Comparison of ENCODE assay signal across 19 cellular contexts in genomic region chr1:10903826-10904225, GRCh38.
DNase-seq lines count a peak whose midpoint lies in the region; ATAC-seq lines count a peak whose summit lies in the region.
"Had no signal": no experiment of that assay in that cellular context is flagged by ENCODE, and none has a peak within 500 bp of the region (broad histone marks: within the 10 kb centered on the region; RNA-seq: fewer than 3 reads in every experiment).

No MANE protein-coding gene starts in this region.

- H2BK5ac ChIP-seq in neuronal stem cell (ENCODE audit: low read length): peak overlapping the region; percentile 3

- H2BK15ac ChIP-seq in neuronal stem cell (ENCODE audit: low read length): peak overlapping the region; percentile 46

- no peak overlapping the region for H3K4me2 ChIP-seq in neuronal stem cell (ENCODE audit: insufficient read depth, low read length, poor library complexity, severe bottlenecking)

- H2BK120ac ChIP-seq in neuronal stem cell (ENCODE audit: low read depth, low read length): no peak overlapping the region

- peaks cover 1% of the 10 kb centered on the region for H3K27me3 Mint-ChIP-seq in activated CD4-positive, alpha-beta T cell treated with anti-CD3 and anti-CD28 coated beads for 36 hours
- H3K27me3 Mint-ChIP-seq in CD4-positive, CD25-positive, alpha-beta regulatory T cell: peaks cover 15% of the 10 kb centered on the region
- peaks cover 17% of the 10 kb centered on the region for H3K27me3 Mint-ChIP-seq in T-helper 17 cell

- no peak overlapping the region for H4K8ac ChIP-seq in neuronal stem cell (ENCODE audit: low read depth, low read length)

- no peaks in the 10 kb centered on the region for H3K9me3 Mint-ChIP-seq in activated CD4-positive, alpha-beta T cell treated with anti-CD3 and anti-CD28 coated beads for 36 hours (ENCODE audit: low read depth)
- H3K9me3 Mint-ChIP-seq in CD4-positive, CD25-positive, alpha-beta regulatory T cell: no peaks in the 10 kb centered on the region
- H3K9me3 Mint-ChIP-seq: CD14-positive monocyte, endodermal cell had no signal

- H3K36me3 ChIP-seq in CD4-positive, CD25-positive, alpha-beta regulatory T cell (ENCODE audit: control insufficient read depth, insufficient read depth, low read length): no peaks in the 10 kb centered on the region
- H3K36me3 ChIP-seq in neuronal stem cell (replicated peaks in 1 of 2; ENCODE audit: control insufficient read depth in 2 of 2, insufficient read depth in 2 of 2, low read length in 2 of 2): no peaks in the 10 kb centered on the region
- H3K36me3 ChIP-seq: transverse colon had no signal

- peak overlapping the region; percentile 85 for H2AK5ac ChIP-seq in neuronal stem cell (ENCODE audit: low read depth, low read length)

- H3K4ac ChIP-seq in neuronal stem cell (ENCODE audit: low read length): no peak overlapping the region

- H3K36me3 Mint-ChIP-seq in activated CD4-positive, alpha-beta T cell treated with anti-CD3 and anti-CD28 coated beads for 36 hours (ENCODE audit: low read depth): no peaks in the 10 kb centered on the region
- H3K36me3 Mint-ChIP-seq in CD4-positive, CD25-positive, alpha-beta regulatory T cell: no peaks in the 10 kb centered on the region
- no peaks in the 10 kb centered on the region for H3K36me3 Mint-ChIP-seq in T-helper 17 cell (ENCODE audit: low read depth)
- H3K36me3 Mint-ChIP-seq: CD14-positive monocyte had no signal

- peak overlapping the region; percentile 55 for H3K9ac ChIP-seq in neuronal stem cell (ENCODE audit: low read depth, low read length, poor library complexity)
- H3K9ac ChIP-seq: parathyroid adenoma had no signal

- H2BK12ac ChIP-seq in neuronal stem cell (ENCODE audit: low read length): no peak overlapping the region

- intact Hi-C loops in activated CD4-positive, alpha-beta T cell treated with anti-CD3 and anti-CD28 coated beads for 36 hours (cut with DNase I, micrococcal nuclease): loop anchor here in 1 of 2 experiments (5.0 kb wide), 1 partner anchor 38 kb away; no protein-coding TSS in a partner anchor

- WGBS in neuronal stem cell (ENCODE audit: extremely low coverage in 2 of 2, insufficient read length in 2 of 2, insufficient replicate concordance in 1 of 2), 2 donors: no CpG with 5 or more reads among the region's 9 CpGs

- H3K23ac ChIP-seq in neuronal stem cell (ENCODE audit: low read depth, low read length, poor library complexity): no peak overlapping the region

- no peak overlapping the region for H4K91ac ChIP-seq in neuronal stem cell (ENCODE audit: low read depth, low read length, poor library complexity)

- no peak overlapping the region for H3K4me3 Mint-ChIP-seq in activated CD4-positive, alpha-beta T cell treated with anti-CD3 and anti-CD28 coated beads for 36 hours
- H3K4me3 Mint-ChIP-seq in CD4-positive, CD25-positive, alpha-beta regulatory T cell: no peak overlapping the region
- peak overlapping the region; percentile 12 for H3K4me3 Mint-ChIP-seq in T-helper 17 cell
- H3K4me3 Mint-ChIP-seq: endodermal cell had no signal

- DNase-seq in activated CD4-positive, alpha-beta T cell treated with anti-CD3 and anti-CD28 coated beads for 36 hours: peak; percentile 42
- DNase-seq in activated CD4-positive, alpha-beta T cell treated with anti-CD3 and anti-CD28 coated beads for 4 hours: no peak
- DNase-seq in CD4-positive, CD25-positive, alpha-beta regulatory T cell: peak in 2 of 3 donors; percentile 18 to 21
- DNase-seq in T-helper 17 cell (no peak), neuronal stem cell (ENCODE audit: low spot score) (no peak), T1000 (lab: John Stamatoyannopoulos, UW) (no peak)
- DNase-seq: central memory CD4-positive, alpha-beta T cell; endodermal cell; KBM-7; NCI-H1092 treated with DMSO at 0.1 percent for 48 hours; NCI-H2107; NCI-H774; SW 1271; transverse colon had no signal

- peak overlapping the region; percentile 50 for H3K18ac ChIP-seq in neuronal stem cell (ENCODE audit: low read length)

- ATAC-seq in activated CD4-positive, alpha-beta T cell treated with anti-CD3 and anti-CD28 coated beads for 36 hours: peak; percentile 74
- ATAC-seq in CD4-positive, CD25-positive, alpha-beta regulatory T cell (ENCODE audit: low read depth in 2 of 2): peak; percentile 48 to 60
- ATAC-seq in T-helper 17 cell (peak; percentile 46), HG02642 (IDR thresholded peaks at IDR 0.05; ENCODE audit: poor library complexity, unreplicated experiment) (no peak), GM21737 (IDR thresholded peaks at IDR 0.05; ENCODE audit: unreplicated experiment) (no peak)
- ATAC-seq: left lobe of liver had no signal

- H2AFZ ChIP-seq in neuronal stem cell (ENCODE audit: low read length): no peak overlapping the region
- H2AFZ ChIP-seq: parathyroid adenoma had no signal

- no peaks in the 10 kb centered on the region for H3K27me3 ChIP-seq in CD4-positive, CD25-positive, alpha-beta regulatory T cell (ENCODE audit: control insufficient read depth, insufficient read depth, low read length)
- peaks cover 0 to 82% (median 0%) of the 10 kb centered on the region in 3 experiments for H3K27me3 ChIP-seq in neuronal stem cell (ENCODE audit: control insufficient read depth in 3 of 3, insufficient read depth in 3 of 3, low read depth in 1 of 3, low read length in 3 of 3)

- peaks cover 20% of the 10 kb centered on the region for H3K4me1 Mint-ChIP-seq in activated CD4-positive, alpha-beta T cell treated with anti-CD3 and anti-CD28 coated beads for 36 hours
- peaks cover 0 to 31% (median 2%) of the 10 kb centered on the region in 4 donors for H3K4me1 Mint-ChIP-seq in CD4-positive, CD25-positive, alpha-beta regulatory T cell
- peaks cover 14% of the 10 kb centered on the region for H3K4me1 Mint-ChIP-seq in T-helper 17 cell

- H3K27ac Mint-ChIP-seq in activated CD4-positive, alpha-beta T cell treated with anti-CD3 and anti-CD28 coated beads for 36 hours: no peak overlapping the region
- H3K27ac Mint-ChIP-seq in CD4-positive, CD25-positive, alpha-beta regulatory T cell: peak overlapping the region in 1 of 3 donors; percentile 77
- H3K27ac Mint-ChIP-seq in T-helper 17 cell: peak overlapping the region; percentile 77
- H3K27ac Mint-ChIP-seq: endodermal cell had no signal

- H3K14ac ChIP-seq in neuronal stem cell (ENCODE audit: low read length): no peak overlapping the region

- peaks cover 19% of the 10 kb centered on the region for H3K4me1 ChIP-seq in CD4-positive, CD25-positive, alpha-beta regulatory T cell (ENCODE audit: control insufficient read depth, insufficient read depth, low read length, poor library complexity, severe bottlenecking)
- H3K4me1 ChIP-seq in neuronal stem cell (ENCODE audit: control insufficient read depth in 2 of 2, insufficient read depth in 1 of 2, low read depth in 1 of 2, low read length in 2 of 2): peaks cover 23 to 25% of the 10 kb centered on the region in 2 donors
- H3K4me1 ChIP-seq: parathyroid adenoma had no signal

- H3K9me3 ChIP-seq in CD4-positive, CD25-positive, alpha-beta regulatory T cell (ENCODE audit: control insufficient read depth in 2 of 2, low read length in 2 of 2): no peaks in the 10 kb centered on the region
- H3K9me3 ChIP-seq in T-helper 17 cell (ENCODE audit: control insufficient read depth, low read length, poor library complexity, severe bottlenecking): no peaks in the 10 kb centered on the region
- no peaks in the 10 kb centered on the region for H3K9me3 ChIP-seq in neuronal stem cell (replicated peaks in 1 of 2; ENCODE audit: control insufficient read depth in 2 of 2, insufficient read depth in 1 of 2, low read depth in 1 of 2, low read length in 2 of 2)
- H3K9me3 ChIP-seq: transverse colon had no signal

- CTCF ChIA-PET in activated CD4-positive, alpha-beta T cell treated with anti-CD3 and anti-CD28 coated beads for 36 hours (lab: Charles Lee): interaction anchor here (0.6 kb wide), 1 partner anchor 24 kb away, joined by 3 read pairs; no protein-coding TSS in a partner anchor

- no peaks in the 10 kb centered on the region for H3K79me1 ChIP-seq in neuronal stem cell (ENCODE audit: low read depth, low read length)

- no peak overlapping the region for H3K4me3 ChIP-seq in CD4-positive, CD25-positive, alpha-beta regulatory T cell (ENCODE audit: low read depth, low read length)
- H3K4me3 ChIP-seq in neuronal stem cell (ENCODE audit: low read length in 2 of 2): no peak overlapping the region
- H3K4me3 ChIP-seq: transverse colon had no signal

- POLR2A ChIA-PET in activated CD4-positive, alpha-beta T cell treated with anti-CD3 and anti-CD28 coated beads for 36 hours (lab: Charles Lee): no interaction called here

- H3K27ac ChIP-seq in CD4-positive, CD25-positive, alpha-beta regulatory T cell (ENCODE audit: insufficient read depth, low read length, poor library complexity, severe bottlenecking): no peak overlapping the region
- H3K27ac ChIP-seq in neuronal stem cell (replicated peaks; ENCODE audit: low read length): no peak overlapping the region
- H3K27ac ChIP-seq: parathyroid adenoma, transverse colon had no signal

Comparison
In these comparisons a context has a peak if more than half of its experiments do, and no peak if none do; other contexts are left out.
1. DNase-seq: peak in activated CD4-positive, alpha-beta T cell treated with anti-CD3 and anti-CD28 coated beads for 36 hours (single experiment) and CD4-positive, CD25-positive, alpha-beta regulatory T cell (2 of 3); none in activated CD4-positive, alpha-beta T cell treated with anti-CD3 and anti-CD28 coated beads for 4 hours (0 of 2), T-helper 17 cell (0 of 3), neuronal stem cell (single experiment) and T1000 (single experiment).
2. ATAC-seq: peak in activated CD4-positive, alpha-beta T cell treated with anti-CD3 and anti-CD28 coated beads for 36 hours (single experiment), CD4-positive, CD25-positive, alpha-beta regulatory T cell (2 of 2) and T-helper 17 cell (single experiment); none in HG02642 (single experiment) and GM21737 (single experiment).